1 cellular context compared by ENCODE assay signal in genomic region chr5:177434942-177435738, GRCh38.
TF ChIP-seq lines count a peak whose summit lies in the region.

No MANE protein-coding gene starts in this region.

TF ChIP-seq in HepG2, 621 proteins besides CTCF, POLR2A, EP300 and RAD21 (continued from another document and continues in another):
- no peak for TF ChIP-seq TAF1 (CRISPR knock-in tag; IDR thresholded peaks at IDR 0.05)
- no peak; the same call in 1 of the 2 replicates for TF ChIP-seq TFAP4 (IDR thresholded peaks at IDR 0.05; ENCODE audit: borderline replicate concordance, low read depth)
- TF ChIP-seq MYPOP (CRISPR knock-in tag; IDR thresholded peaks at IDR 0.05): 0 out of 2 replicates have a peak, but pooled peaks have one; percentile 36
- TF ChIP-seq TEF (CRISPR knock-in tag; IDR thresholded peaks at IDR 0.05): no peak
- no peak for TF ChIP-seq ZNF136 (CRISPR knock-in tag; IDR thresholded peaks at IDR 0.05; ENCODE audit: low read depth)
- TF ChIP-seq ZC3H13 (CRISPR knock-in tag; IDR thresholded peaks at IDR 0.05): no peak
- TF ChIP-seq HNF4A (CRISPR knock-in tag; IDR thresholded peaks at IDR 0.05): peak; percentile 45
- TF ChIP-seq ZNF280D (CRISPR knock-in tag; IDR thresholded peaks at IDR 0.05): no peak
- TF ChIP-seq ZNF501 (CRISPR knock-in tag; IDR thresholded peaks at IDR 0.05): peak; percentile 66
- peak; percentile 62 for TF ChIP-seq RARA (CRISPR knock-in tag; IDR thresholded peaks at IDR 0.05)
- TF ChIP-seq ZNF749 (CRISPR knock-in tag; IDR thresholded peaks at IDR 0.05; ENCODE audit: borderline replicate concordance): no peak
- no peak for TF ChIP-seq ZNF382 (CRISPR knock-in tag; IDR thresholded peaks at IDR 0.05; ENCODE audit: borderline replicate concordance)
- TF ChIP-seq SIX1 (CRISPR knock-in tag; IDR thresholded peaks at IDR 0.05; ENCODE audit: borderline replicate concordance): no peak
- TF ChIP-seq ZNF180 (CRISPR knock-in tag; IDR thresholded peaks at IDR 0.05; ENCODE audit: borderline replicate concordance, low read depth): no peak
- no peak for TF ChIP-seq YY1 (IDR thresholded peaks at IDR 0.05; ENCODE audit: insufficient read depth, insufficient replicate concordance, low read depth, low read length)
- TF ChIP-seq ZNF772 (CRISPR knock-in tag; IDR thresholded peaks at IDR 0.05): no peak
- no peak for TF ChIP-seq ZNF792 (CRISPR knock-in tag; IDR thresholded peaks at IDR 0.05)
- TF ChIP-seq HOXA3 (CRISPR knock-in tag; IDR thresholded peaks at IDR 0.05): peak; percentile 46; the same call in 1 of the 2 replicates
- no peak for TF ChIP-seq HNRNPLL (IDR thresholded peaks at IDR 0.05; ENCODE audit: low read depth, low read length, poor library complexity, severe bottlenecking)
- TF ChIP-seq MATR3 (CRISPR knock-in tag; IDR thresholded peaks at IDR 0.05): no peak
- peak; percentile 52; the same call in 1 of the 2 replicates for TF ChIP-seq POGZ (CRISPR knock-in tag; IDR thresholded peaks at IDR 0.05)
- TF ChIP-seq PHF21A (CRISPR knock-in tag; IDR thresholded peaks at IDR 0.05): peak; percentile 59; the same call in 1 of the 2 replicates
- no peak for TF ChIP-seq CHD4 (IDR thresholded peaks at IDR 0.05; ENCODE audit: borderline replicate concordance, low read length)
- no peak for TF ChIP-seq PREB (CRISPR knock-in tag; IDR thresholded peaks at IDR 0.05)
- TF ChIP-seq RERE (CRISPR knock-in tag; IDR thresholded peaks at IDR 0.05; ENCODE audit: low read depth): no peak
- TF ChIP-seq SKI (IDR thresholded peaks at IDR 0.05; ENCODE audit: partially characterized antibody): no peak
- no peak for TF ChIP-seq ZNF777 (CRISPR knock-in tag; IDR thresholded peaks at IDR 0.05)
- 0 out of 2 replicates have a peak, but pooled peaks have one; percentile 31 for TF ChIP-seq SAFB2 (CRISPR knock-in tag; IDR thresholded peaks at IDR 0.05; ENCODE audit: borderline replicate concordance, low read depth)
- no peak for TF ChIP-seq ZNF431 (CRISPR knock-in tag; IDR thresholded peaks at IDR 0.05; ENCODE audit: borderline replicate concordance, low read depth)
- TF ChIP-seq MEIS1 (CRISPR knock-in tag; IDR thresholded peaks at IDR 0.05; ENCODE audit: borderline replicate concordance): peak; percentile 80; the same call in 1 of the 2 replicates
- TF ChIP-seq REL (CRISPR knock-in tag; conservative IDR thresholded peaks at IDR 0.05): no peak
- no peak for TF ChIP-seq ETV5 (CRISPR knock-in tag; IDR thresholded peaks at IDR 0.05; ENCODE audit: borderline replicate concordance)
- peak; percentile 61; the same call in 1 of the 2 replicates for TF ChIP-seq SP5 (CRISPR knock-in tag; IDR thresholded peaks at IDR 0.05; ENCODE audit: borderline replicate concordance, low read depth)
- TF ChIP-seq GMEB1 (CRISPR knock-in tag; IDR thresholded peaks at IDR 0.05; ENCODE audit: borderline replicate concordance): no peak
- TF ChIP-seq SAP130 (CRISPR knock-in tag; IDR thresholded peaks at IDR 0.05; ENCODE audit: low read depth): peak; percentile 58
- TF ChIP-seq HNRNPL (IDR thresholded peaks at IDR 0.05; ENCODE audit: low read depth, low read length): 0 out of 2 replicates have a peak, but pooled peaks have one; percentile 26
- peak; percentile 69 for TF ChIP-seq PATZ1 (CRISPR knock-in tag; IDR thresholded peaks at IDR 0.05)
- TF ChIP-seq MAZ (IDR thresholded peaks at IDR 0.05; ENCODE audit: borderline replicate concordance, low read depth, low read length): 0 out of 2 replicates have a peak, but pooled peaks have one; percentile 31
- TF ChIP-seq MAZ (CRISPR knock-in tag; IDR thresholded peaks at IDR 0.05; ENCODE audit: low read depth): no peak
- no peak for TF ChIP-seq SP4 (CRISPR knock-in tag; IDR thresholded peaks at IDR 0.05)
- TF ChIP-seq TFE3 (CRISPR knock-in tag; IDR thresholded peaks at IDR 0.05): no peak
- no peak for TF ChIP-seq ZNF589 (CRISPR knock-in tag; conservative IDR thresholded peaks at IDR 0.05)
- TF ChIP-seq ERF (CRISPR knock-in tag; IDR thresholded peaks at IDR 0.05): peak; percentile 42; the same call in 1 of the 2 replicates
- no peak for TF ChIP-seq THAP8 (CRISPR knock-in tag; IDR thresholded peaks at IDR 0.05; ENCODE audit: borderline replicate concordance)
- no peak for TF ChIP-seq ZNF333 (CRISPR knock-in tag; IDR thresholded peaks at IDR 0.05; ENCODE audit: borderline replicate concordance)
- TF ChIP-seq FOSL1 (CRISPR knock-in tag; IDR thresholded peaks at IDR 0.05; ENCODE audit: borderline replicate concordance): no peak
